Comparison of ENCODE assay signal across 8 cellular contexts in the genomic region with DNA sequence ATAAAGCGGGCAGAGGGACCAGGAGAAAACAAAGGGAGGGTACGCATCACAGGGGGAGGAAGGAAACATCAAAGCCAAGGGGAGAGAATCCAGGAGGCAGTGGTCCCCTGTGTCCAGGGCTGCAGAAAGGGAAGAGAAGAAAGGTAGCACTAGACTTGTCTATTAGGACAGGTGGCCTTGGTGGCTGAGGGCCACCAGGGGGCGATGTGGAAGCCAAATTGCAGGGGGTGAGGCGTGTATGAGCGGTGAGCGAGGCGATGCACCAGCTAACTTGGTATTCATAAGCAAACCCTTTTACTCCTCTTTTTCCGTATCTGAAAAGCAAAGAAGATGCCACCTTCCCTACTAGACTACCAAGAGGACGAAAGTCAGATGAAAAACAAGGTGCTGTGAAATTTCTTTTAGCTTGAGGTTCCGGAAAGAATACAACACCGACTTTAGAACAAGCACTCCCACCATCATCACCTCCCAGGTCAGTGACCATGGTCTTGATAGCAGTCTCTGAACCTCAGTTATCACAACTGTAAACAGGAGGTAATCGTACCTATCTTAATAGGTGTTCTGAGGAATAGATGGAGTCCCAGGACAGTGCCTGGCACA.
DNase-seq lines count a peak whose midpoint lies in the region; ATAC-seq and TF ChIP-seq lines count a peak whose summit lies in the region.

No MANE protein-coding gene starts in this region.

- peak; percentile 79 for ATAC-seq in GM18502 (IDR thresholded peaks at IDR 0.05; ENCODE audit: poor library complexity, unreplicated experiment)
- ATAC-seq in GM21723 (IDR thresholded peaks at IDR 0.05; ENCODE audit: unreplicated experiment): no peak
- no peak for ATAC-seq in HG03097 (IDR thresholded peaks at IDR 0.05; ENCODE audit: low FRiP score, unreplicated experiment)

- TF ChIP-seq EP300 in Ishikawa (IDR thresholded peaks at IDR 0.05; ENCODE audit: borderline replicate concordance) (no peak), stomach (IDR thresholded peaks at IDR 0.05) (no peak)

- no peaks in the 10 kb centered on the region for H3K4me1 ChIP-seq in stomach

- peak in 4 of 7 experiments; percentile 18 to 46 (median 30) for TF ChIP-seq CTCF in stomach (IDR thresholded peaks at IDR 0.05)

- WGBS in stomach, 5 donors: 65 to 83% (median 70%) methylated on average over 12 of the region's 12 CpGs

- H3K27me3 ChIP-seq in stomach: no peaks in the 10 kb centered on the region

- no peaks in the 10 kb centered on the region for H3K36me3 ChIP-seq in stomach

- DNase-seq in AG08395 (ENCODE audit: low spot score) (peak; percentile 24), hepatic stellate cell (ENCODE audit: low spot score) (peak; percentile 9), stomach (peak; percentile 38)
- peak; percentile 35 to 44 for DNase-seq in activated CD4-positive, alpha-beta T cell treated with anti-CD3 and anti-CD28 coated beads, Interleukin-2, amount 50 U/mL, for 48 hours

- no peak for TF ChIP-seq POLR2A in stomach (IDR thresholded peaks at IDR 0.05)

- H3K4me3 ChIP-seq in stomach: no peak overlapping the region

- peak; percentile 69 for TF ChIP-seq RAD21 in Ishikawa (IDR thresholded peaks at IDR 0.05; ENCODE audit: low read depth)

- intact Hi-C loops in stomach (cut with DNase I; ENCODE audit: low total_unique reads): no loop called here

- H3K9me3 ChIP-seq in stomach: no peaks in the 10 kb centered on the region

- H3K27ac ChIP-seq in stomach: no peak overlapping the region

TF ChIP-seq in Ishikawa, 13 proteins besides CTCF, POLR2A, EP300 and RAD21:
- TF ChIP-seq, protein P1, sequence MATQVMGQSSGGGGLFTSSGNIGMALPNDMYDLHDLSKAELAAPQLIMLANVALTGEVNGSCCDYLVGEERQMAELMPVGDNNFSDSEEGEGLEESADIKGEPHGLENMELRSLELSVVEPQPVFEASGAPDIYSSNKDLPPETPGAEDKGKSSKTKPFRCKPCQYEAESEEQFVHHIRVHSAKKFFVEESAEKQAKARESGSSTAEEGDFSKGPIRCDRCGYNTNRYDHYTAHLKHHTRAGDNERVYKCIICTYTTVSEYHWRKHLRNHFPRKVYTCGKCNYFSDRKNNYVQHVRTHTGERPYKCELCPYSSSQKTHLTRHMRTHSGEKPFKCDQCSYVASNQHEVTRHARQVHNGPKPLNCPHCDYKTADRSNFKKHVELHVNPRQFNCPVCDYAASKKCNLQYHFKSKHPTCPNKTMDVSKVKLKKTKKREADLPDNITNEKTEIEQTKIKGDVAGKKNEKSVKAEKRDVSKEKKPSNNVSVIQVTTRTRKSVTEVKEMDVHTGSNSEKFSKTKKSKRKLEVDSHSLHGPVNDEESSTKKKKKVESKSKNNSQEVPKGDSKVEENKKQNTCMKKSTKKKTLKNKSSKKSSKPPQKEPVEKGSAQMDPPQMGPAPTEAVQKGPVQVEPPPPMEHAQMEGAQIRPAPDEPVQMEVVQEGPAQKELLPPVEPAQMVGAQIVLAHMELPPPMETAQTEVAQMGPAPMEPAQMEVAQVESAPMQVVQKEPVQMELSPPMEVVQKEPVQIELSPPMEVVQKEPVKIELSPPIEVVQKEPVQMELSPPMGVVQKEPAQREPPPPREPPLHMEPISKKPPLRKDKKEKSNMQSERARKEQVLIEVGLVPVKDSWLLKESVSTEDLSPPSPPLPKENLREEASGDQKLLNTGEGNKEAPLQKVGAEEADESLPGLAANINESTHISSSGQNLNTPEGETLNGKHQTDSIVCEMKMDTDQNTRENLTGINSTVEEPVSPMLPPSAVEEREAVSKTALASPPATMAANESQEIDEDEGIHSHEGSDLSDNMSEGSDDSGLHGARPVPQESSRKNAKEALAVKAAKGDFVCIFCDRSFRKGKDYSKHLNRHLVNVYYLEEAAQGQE (IDR thresholded peaks at IDR 0.05; ENCODE audit: low read depth): no peak
- TF ChIP-seq CEBPB (IDR thresholded peaks at IDR 0.05): no peak
- TF ChIP-seq, protein P2, sequence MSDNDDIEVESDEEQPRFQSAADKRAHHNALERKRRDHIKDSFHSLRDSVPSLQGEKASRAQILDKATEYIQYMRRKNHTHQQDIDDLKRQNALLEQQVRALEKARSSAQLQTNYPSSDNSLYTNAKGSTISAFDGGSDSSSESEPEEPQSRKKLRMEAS (IDR thresholded peaks at IDR 0.05): no peak
